In the genomic region with DNA sequence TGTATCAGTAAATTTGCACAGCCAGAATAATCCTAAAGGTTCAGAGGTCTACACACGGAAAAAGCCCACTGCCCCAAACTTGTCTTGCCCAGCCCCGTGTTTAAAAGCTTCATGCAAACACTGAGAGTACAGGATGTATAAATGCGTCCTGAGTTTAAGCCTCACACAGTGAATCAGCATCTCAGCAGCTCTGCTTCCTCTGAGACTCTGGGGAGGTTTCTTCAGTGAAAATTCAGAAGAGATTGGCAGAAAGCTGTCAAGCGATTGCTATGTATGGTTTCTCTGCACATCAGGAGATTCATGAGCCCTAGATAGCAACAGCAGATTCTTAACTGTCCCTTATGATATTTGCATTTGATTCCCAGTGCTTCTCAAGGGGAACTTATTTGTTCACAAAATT, we compare ENCODE assay signal across 9 cellular contexts. TPM values are rescaled to one million over a fixed set of nuclear protein-coding genes. Genes with fewer than 3 reads are reported as not detected.
DNase-seq lines count a peak whose midpoint lies in the region; ATAC-seq and TF ChIP-seq lines count a peak whose summit lies in the region.
"Had no signal": no experiment of that assay in that cellular context is flagged by ENCODE, and none has a peak within 500 bp of the region (broad histone marks: within the 10 kb centered on the region; RNA-seq: fewer than 3 reads in every experiment).

No MANE protein-coding gene starts in this region.

- H3K27ac ChIP-seq in ACC112 (ENCODE audit: low read depth, low read length) = peak overlapping the region; percentile 89

- no peaks in the 10 kb centered on the region for H3K27me3 ChIP-seq in ACC112 (ENCODE audit: insufficient read depth, low read length)

- H3K79me2 ChIP-seq in ACC112 (ENCODE audit: control insufficient read depth, insufficient read depth, low read length, unreplicated experiment) = no peaks in the 10 kb centered on the region

- H3K36me3 ChIP-seq in ACC112 (ENCODE audit: insufficient read depth, low read length) = no peaks in the 10 kb centered on the region

- peaks cover 59% of the 10 kb centered on the region for H3K4me1 ChIP-seq in ACC112 (ENCODE audit: control insufficient read depth, insufficient read depth, low read length, unreplicated experiment)

- H2AFZ ChIP-seq in ACC112 (ENCODE audit: low read length, unreplicated experiment) = peak overlapping the region; percentile 27

- TF ChIP-seq CTCF in omental fat pad (IDR thresholded peaks at IDR 0.05) = no peak

- ATAC-seq in HG03432 (IDR thresholded peaks at IDR 0.05; ENCODE audit: unreplicated experiment) (peak; percentile 49), omental fat pad (ENCODE audit: low FRiP score) (no peak), HG02981 (IDR thresholded peaks at IDR 0.05; ENCODE audit: unreplicated experiment) (no peak)
- ATAC-seq: stimulated activated naive CD8-positive, alpha-beta T cell treated with anti-CD3 and anti-CD28 coated beads, Interleukin-15, Interleukin-2, amounts not matched to agents 100 U/mL and 50 U/mL, for 24 hours had no signal

- peak overlapping the region; percentile 50; the same call in 1 of the 2 replicates for H3K4me3 ChIP-seq in ACC112 (ENCODE audit: low read depth, low read length)

- DNase-seq in activated CD8-positive, alpha-beta memory T cell treated with anti-CD3 and anti-CD28 coated beads, Interleukin-2, amount 50 U/mL, for 48 hours = peak; percentile 23
- DNase-seq in iris pigment epithelial cell (ENCODE audit: low read depth) (peak; percentile 73), omental fat pad (ENCODE audit: low spot score) (no peak), activated gamma-delta T cell treated with Interleukin-2 at 50 U/mL for 16 hours (no peak), NCI-H1930 (lab: John Stamatoyannopoulos, UW) (no peak)
- DNase-seq: stimulated activated naive CD8-positive, alpha-beta T cell treated with anti-CD3 and anti-CD28 coated beads, Interleukin-15, Interleukin-2, amounts not matched to agents 100 U/mL and 50 U/mL, for 24 hours had no signal

RNA-seq across cellular contexts. Expression of a gene that starts 27.1 kb away (rescaled TPM):
- 10 to 100 TPM in 1 of 4 donors, 1 to 10 TPM in 3; 5.7 to 11.8 (median 9.5) TPM for total RNA-seq in omental fat pad

Comparison
In these comparisons a context has a peak if more than half of its experiments do, and no peak if none do; other contexts are left out.
1. DNase-seq: peak in activated CD8-positive, alpha-beta memory T cell treated with anti-CD3 and anti-CD28 coated beads, Interleukin-2, amount 50 U/mL, for 48 hours (single experiment) and iris pigment epithelial cell (single experiment); none in omental fat pad (single experiment), activated gamma-delta T cell treated with Interleukin-2 at 50 U/mL for 16 hours (single experiment) and NCI-H1930 (0 of 2).